ENCODE assay signal across 15 cellular contexts in genomic region chr10:68271104-68271882, GRCh38. TPM values are rescaled to one million over a fixed set of nuclear protein-coding genes. Genes with fewer than 3 reads are reported as not detected.
DNase-seq lines count a peak whose midpoint lies in the region; FAIRE-seq and TF ChIP-seq lines count a peak whose summit lies in the region.
"Had no signal": no experiment of that assay in that cellular context is flagged by ENCODE, and none has a peak within 500 bp of the region (broad histone marks: within the 10 kb centered on the region; RNA-seq: fewer than 3 reads in every experiment).

No MANE protein-coding gene starts in this region.

- no peaks in the 10 kb centered on the region for H3K9me3 ChIP-seq in effector memory CD4-positive, alpha-beta T cell (ENCODE audit: control insufficient read depth, low read length)
- H3K9me3 ChIP-seq: body of pancreas, pancreas had no signal

- no peak for TF ChIP-seq POLR2A in GM12892 (IDR thresholded peaks at IDR 0.05; ENCODE audit: low read depth, low read length)

- no peak overlapping the region for H3K4me3 ChIP-seq in astrocyte of the cerebellum (ENCODE audit: low read depth, low read length)
- H3K4me3 ChIP-seq in effector memory CD4-positive, alpha-beta T cell (ENCODE audit: insufficient read depth, low read depth, low read length, poor library complexity, severe bottlenecking): no peak overlapping the region
- H3K4me3 ChIP-seq: BLaER1, body of pancreas, pancreas had no signal

- H3K36me3 ChIP-seq in effector memory CD4-positive, alpha-beta T cell (ENCODE audit: control insufficient read depth, insufficient read depth, low read length): no peaks in the 10 kb centered on the region
- H3K36me3 ChIP-seq: BLaER1, pancreas had no signal

- in situ Hi-C loops in astrocyte of the cerebellum (cut with HindIII; ENCODE audit: low sequenced_read_pairs): no loop called here

- TF ChIP-seq CTCF in astrocyte of the cerebellum (IDR thresholded peaks at IDR 0.05; ENCODE audit: low read depth, low read length, missing control alignments): no peak

- no peaks in the 10 kb centered on the region for H3K4me1 ChIP-seq in effector memory CD4-positive, alpha-beta T cell (ENCODE audit: control insufficient read depth, insufficient read depth, low read length, poor library complexity, severe bottlenecking)
- H3K4me1 ChIP-seq: BLaER1, body of pancreas, pancreas had no signal

- H3K27ac ChIP-seq in effector memory CD4-positive, alpha-beta T cell (ENCODE audit: insufficient read depth, low read length, poor library complexity, severe bottlenecking): no peak overlapping the region
- H3K27ac ChIP-seq: BLaER1, body of pancreas, pancreas had no signal

- FAIRE-seq in GM12892 (lab: Jason Lieb, UNC): no peak
- FAIRE-seq: pancreas had no signal

- DNase-seq in AG08395 (ENCODE audit: low spot score) (peak; percentile 6), HuH-7 (ENCODE audit: low spot score) (peak; percentile 5), astrocyte of the cerebellum (ENCODE audit: low read depth) (peak; percentile 59), left kidney (ENCODE audit: low read depth, low spot score) (peak; percentile 66), NCI-H1436 treated with DMSO at 0.1 percent for 48 hours (lab: John Stamatoyannopoulos, UW) (no peak), GM12892 (ENCODE audit: insufficient read length) (no peak), C1 segment of cervical spinal cord (lab: John Stamatoyannopoulos, UW) (no peak)
- no peak for DNase-seq in effector memory CD4-positive, alpha-beta T cell
- DNase-seq: body of pancreas; EL; mesenchymal stem cell; NCI-H2171 treated with DMSO at 0.1 percent for 48 hours; pancreas; stimulated activated CD8-positive, alpha-beta memory T cell treated with anti-CD3 and anti-CD28 coated beads, Interleukin-4, amount 100 ng/mL, for 48 hours had no signal

- no peaks in the 10 kb centered on the region for H3K27me3 ChIP-seq in effector memory CD4-positive, alpha-beta T cell (replicated peaks; ENCODE audit: control insufficient read depth, insufficient read depth, low read length, poor library complexity, severe bottlenecking)
- H3K27me3 ChIP-seq: BLaER1, body of pancreas, pancreas had no signal

RNA-seq across cellular contexts. Expression of gene ATOH7, which starts 39.4 kb away (rescaled TPM):
- not detected for polyA plus RNA-seq in GM12892 (2012; ENCODE audit: missing spikeins)

Comparison
In these comparisons a context has a peak if more than half of its experiments do, and no peak if none do; other contexts are left out.
1. DNase-seq: peak in AG08395 (single experiment), HuH-7 (single experiment), astrocyte of the cerebellum (single experiment) and left kidney (single experiment); none in effector memory CD4-positive, alpha-beta T cell (0 of 3), NCI-H1436 treated with DMSO at 0.1 percent for 48 hours (single experiment), GM12892 (single experiment) and C1 segment of cervical spinal cord (0 of 14).